ENCODE assay signal across 8 cellular contexts in the genomic region with DNA sequence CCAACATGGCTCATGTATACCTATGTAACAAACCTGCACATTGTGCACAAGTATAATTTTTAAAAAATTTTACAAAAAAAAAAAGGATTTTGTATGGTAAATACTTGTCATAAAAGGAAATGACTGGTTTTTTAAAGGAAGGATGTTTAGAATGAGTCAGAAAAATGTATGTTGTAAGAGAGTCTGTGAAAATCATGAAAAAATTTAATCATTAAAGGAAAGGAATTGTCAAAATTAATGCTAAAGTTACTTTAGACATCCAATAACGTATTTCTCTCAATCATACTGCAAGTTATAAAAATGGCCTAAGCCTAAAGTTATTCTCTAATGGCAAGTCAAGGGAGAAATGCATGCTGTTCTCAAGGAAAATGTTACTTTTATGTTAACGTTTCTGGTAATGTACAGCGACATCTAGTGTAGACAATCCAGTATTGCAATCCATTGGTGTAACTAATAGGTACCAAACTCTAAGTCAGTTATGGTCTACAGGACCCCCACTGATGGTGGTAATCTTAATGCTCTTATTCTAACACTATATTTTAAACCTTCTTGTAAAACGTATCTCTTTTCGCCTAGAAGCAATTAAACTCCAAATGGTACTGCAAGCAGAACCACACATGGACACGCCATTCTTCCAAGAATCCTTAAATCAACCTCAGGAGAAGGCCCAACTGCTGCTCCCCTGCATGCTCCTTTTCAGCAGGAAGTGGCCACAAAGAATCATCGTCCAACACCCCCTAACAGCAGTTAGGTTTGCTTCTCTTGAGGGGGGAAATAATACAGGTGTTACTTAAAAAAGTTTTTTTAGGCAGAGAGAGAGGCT. TPM values are rescaled to one million over a fixed set of nuclear protein-coding genes. Genes with fewer than 3 reads are reported as not detected.
DNase-seq lines count a peak whose midpoint lies in the region; ATAC-seq, FAIRE-seq and TF ChIP-seq lines count a peak whose summit lies in the region.

No MANE protein-coding gene starts in this region.

- intact Hi-C loops in activated CD8-positive, alpha-beta T cell treated with anti-CD3 and anti-CD28 coated beads for 36 hours (cut with micrococcal nuclease) = no loop called here

- no peaks in the 10 kb centered on the region for H3K36me3 Mint-ChIP-seq in activated CD8-positive, alpha-beta T cell treated with anti-CD3 and anti-CD28 coated beads for 36 hours (ENCODE audit: low read depth)

- DNase-seq in ACHN (peak; percentile 67), NCI-H146 treated with DMSO at 0.1 percent for 48 hours (lab: John Stamatoyannopoulos, UW; ENCODE audit: unreplicated experiment) (peak; percentile 70), iPS-NIHi11 (ENCODE audit: low spot score) (peak; percentile 48), urothelium cell line (ENCODE audit: low spot score) (peak; percentile 22), NCI-H187 treated with DMSO at 0.1 percent for 48 hours (lab: John Stamatoyannopoulos, UW) (no peak)
- DNase-seq in activated CD8-positive, alpha-beta T cell treated with anti-CD3 and anti-CD28 coated beads for 36 hours = no peak

- CTCF ChIA-PET in activated CD8-positive, alpha-beta T cell treated with anti-CD3 and anti-CD28 coated beads for 36 hours (lab: Charles Lee) = interaction anchor here (0.7 to 2.7 kb wide), 15 partner anchors 8 to 343 kb away, joined by 3 to 11 read pairs (median 4); no protein-coding TSS in a partner anchor

- peak; percentile 78 for TF ChIP-seq CTCF in GM12872 (IDR thresholded peaks at IDR 0.05; ENCODE audit: insufficient read depth, low read depth, low read length)
- TF ChIP-seq CTCF in activated CD8-positive, alpha-beta T cell treated with anti-CD3 and anti-CD28 coated beads for 36 hours (IDR thresholded peaks at IDR 0.05) = peak; percentile 95

- FAIRE-seq in urothelium cell line (lab: Jason Lieb, UNC) = no peak

- H3K4me1 Mint-ChIP-seq in activated CD8-positive, alpha-beta T cell treated with anti-CD3 and anti-CD28 coated beads for 36 hours (ENCODE audit: low read depth) = peaks cover 2% of the 10 kb centered on the region

- no peaks in the 10 kb centered on the region for H3K27me3 Mint-ChIP-seq in activated CD8-positive, alpha-beta T cell treated with anti-CD3 and anti-CD28 coated beads for 36 hours

- in situ Hi-C loops in ACHN (cut with HindIII; ENCODE audit: low pct_ligation_motif_present, low pct_unique_long_range_greater_than_20kb, low sequenced_read_pairs) = no loop called here

- H3K9me3 Mint-ChIP-seq in activated CD8-positive, alpha-beta T cell treated with anti-CD3 and anti-CD28 coated beads for 36 hours = no peaks in the 10 kb centered on the region

- H3K27ac Mint-ChIP-seq in activated CD8-positive, alpha-beta T cell treated with anti-CD3 and anti-CD28 coated beads for 36 hours = no peak overlapping the region

- POLR2A ChIA-PET in activated CD8-positive, alpha-beta T cell treated with anti-CD3 and anti-CD28 coated beads for 36 hours (lab: Charles Lee) = no interaction called here

- H3K4me3 Mint-ChIP-seq in activated CD8-positive, alpha-beta T cell treated with anti-CD3 and anti-CD28 coated beads for 36 hours = no peak overlapping the region

- peak; percentile 71 for ATAC-seq in activated CD8-positive, alpha-beta T cell treated with anti-CD3 and anti-CD28 coated beads for 36 hours
- ATAC-seq in GM19397 (IDR thresholded peaks at IDR 0.05; ENCODE audit: unreplicated experiment) = no peak

RNA-seq across cellular contexts. Expression of a gene that starts 35.3 kb away (rescaled TPM):
- 1 to 10 TPM; 2.8 to 3.4 TPM for total RNA-seq in activated CD8-positive, alpha-beta T cell treated with anti-CD3 and anti-CD28 coated beads for 36 hours

Comparison
In these comparisons a context has a peak if more than half of its experiments do, and no peak if none do; other contexts are left out.
1. DNase-seq: peak in ACHN (single experiment), NCI-H146 treated with DMSO at 0.1 percent for 48 hours (single experiment), iPS-NIHi11 (single experiment) and urothelium cell line (single experiment); none in activated CD8-positive, alpha-beta T cell treated with anti-CD3 and anti-CD28 coated beads for 36 hours (single experiment) and NCI-H187 treated with DMSO at 0.1 percent for 48 hours (single experiment).